12 cellular contexts compared by ENCODE assay signal in genomic region chr10:6221971-6222751, GRCh38. TPM values are rescaled to one million over a fixed set of nuclear protein-coding genes. Genes with fewer than 3 reads are reported as not detected.
A peak's percentile ranks its signal among the peaks of the same experiment; 100 is the strongest.
DNase-seq lines count a peak whose midpoint lies in the region; ATAC-seq, FAIRE-seq and TF ChIP-seq lines count a peak whose summit lies in the region.
"Had no signal": no experiment of that assay in that cellular context is flagged by ENCODE, and none has a peak within 500 bp of the region (broad histone marks: within the 10 kb centered on the region; RNA-seq: fewer than 3 reads in every experiment).

No MANE protein-coding gene starts in this region.

- 52% methylated on average over 18 of the region's 21 CpGs for WGBS in SK-N-SH (ENCODE audit: low lambda C conversion rate)

- H3K36me3 ChIP-seq in SK-N-SH (replicated peaks in 1 of 2; ENCODE audit: control insufficient read depth in 1 of 2, insufficient read depth in 2 of 2, low read length in 1 of 2) = peaks cover 66 to 76% of the 10 kb centered on the region in 2 experiments
- H3K36me3 ChIP-seq in keratinocyte (ENCODE audit: control insufficient read depth in 2 of 2, extremely low read depth in 1 of 2, insufficient read depth in 2 of 2, low read length in 2 of 2) = peaks cover 33 to 46% of the 10 kb centered on the region in 2 experiments

- dilution Hi-C loops in keratinocyte (cut with MboI; ENCODE audit: extremely low pct_ligation_motif_present, low sequenced_read_pairs) = no loop called here

- CTCF ChIA-PET in SK-N-SH (lab: Yijun Ruan, JAX) = interaction anchor here (1.0 kb wide), 1 partner anchor 20 kb away, joined by 4 read pairs; the partner anchor contains the start of gene PFKFB3

- no peaks in the 10 kb centered on the region for H3K9me1 ChIP-seq in keratinocyte (ENCODE audit: control insufficient read depth, extremely low read depth, insufficient read depth, low read length)

- peak overlapping the region; percentile 57 for H3K27ac ChIP-seq in 22Rv1
- H3K27ac ChIP-seq in SK-N-SH (ENCODE audit: low read depth in 2 of 2, low read length in 1 of 2) = peak overlapping the region; percentile 61 to 64; a peak in 3 of 4 replicates
- peak overlapping the region; percentile 26 for H3K27ac ChIP-seq in keratinocyte (ENCODE audit: control insufficient read depth, insufficient read depth, low read length)
- H3K27ac ChIP-seq: heart left ventricle, parathyroid adenoma had no signal

- peaks cover 64% of the 10 kb centered on the region for H3K79me2 ChIP-seq in SK-N-SH (ENCODE audit: insufficient read depth)
- H3K79me2 ChIP-seq in keratinocyte (ENCODE audit: control insufficient read depth, insufficient read depth, low read length) = peaks cover 2% of the 10 kb centered on the region
- H3K79me2 ChIP-seq: parathyroid adenoma had no signal

- peak overlapping the region; percentile 43; the same call in 1 of the 2 replicates for H3K9ac ChIP-seq in SK-N-SH
- H3K9ac ChIP-seq in keratinocyte (ENCODE audit: control insufficient read depth, extremely low read depth, insufficient read depth, low read length) = peak overlapping the region; percentile 18
- H3K9ac ChIP-seq: parathyroid adenoma had no signal

- H3K4me1 ChIP-seq in SK-N-SH (ENCODE audit: control insufficient read depth in 1 of 2, insufficient read depth in 2 of 2, low read depth in 1 of 2, low read length in 1 of 2) (peaks cover 0 to 31% of the 10 kb centered on the region in 2 experiments; a peak in 3 of 4 replicates), keratinocyte (ENCODE audit: control insufficient read depth, extremely low read depth, insufficient read depth, low read length) (peaks cover 34% of the 10 kb centered on the region)
- H3K4me1 ChIP-seq: heart left ventricle, parathyroid adenoma had no signal

- no peak for ATAC-seq in GM21723 (IDR thresholded peaks at IDR 0.05; ENCODE audit: unreplicated experiment)
- ATAC-seq: heart left ventricle had no signal

- peaks cover 42% of the 10 kb centered on the region for H3F3A ChIP-seq in SK-N-SH (replicated peaks; ENCODE audit: insufficient read depth)

- TF ChIP-seq CTCF in 22Rv1 (IDR thresholded peaks at IDR 0.05) = no peak
- no peak for TF ChIP-seq CTCF in SK-N-SH (IDR thresholded peaks at IDR 0.05)
- no peak for TF ChIP-seq CTCF in keratinocyte (optimal IDR thresholded peaks at IDR 0.05 in 1 of 3, IDR thresholded peaks at IDR 0.05 in 1 of 3, conservative IDR thresholded peaks at IDR 0.05 in 1 of 3; ENCODE audit: extremely low read depth in 1 of 3, insufficient read depth in 2 of 3, low read length in 3 of 3)

- H3K9me3 ChIP-seq in SK-N-SH = no peaks in the 10 kb centered on the region
- no peaks in the 10 kb centered on the region for H3K9me3 ChIP-seq in keratinocyte (ENCODE audit: control insufficient read depth, low read depth, low read length)
- H3K9me3 ChIP-seq: heart left ventricle had no signal

- no peak overlapping the region for H3K4me3 ChIP-seq in SK-N-SH (ENCODE audit: low read depth in 2 of 2, low read length in 1 of 2)
- H3K4me3 ChIP-seq in keratinocyte (ENCODE audit: control insufficient read depth in 2 of 3, extremely low read depth in 1 of 3, insufficient read depth in 2 of 3, low read depth in 1 of 3, low read length in 3 of 3) = no peak overlapping the region
- H3K4me3 ChIP-seq: heart left ventricle had no signal

- peak in 1 of 2 experiments; percentile 48; a peak in 1 of 4 replicates for TF ChIP-seq EP300 in SK-N-SH (IDR thresholded peaks at IDR 0.05; ENCODE audit: borderline replicate concordance in 1 of 2, low read depth in 1 of 2, low read length in 1 of 2)

- H4K20me1 ChIP-seq in SK-N-SH (ENCODE audit: insufficient read depth) (peaks cover 7% of the 10 kb centered on the region; the same call in 1 of the 2 replicates), keratinocyte (ENCODE audit: control insufficient read depth, extremely low read depth, insufficient read depth, low read length) (no peaks in the 10 kb centered on the region)

- H2AFZ ChIP-seq in SK-N-SH (ENCODE audit: low read depth) (no peak overlapping the region), keratinocyte (ENCODE audit: control insufficient read depth, low read length) (no peak overlapping the region)
- H2AFZ ChIP-seq: parathyroid adenoma had no signal

- no peak overlapping the region for H3K4me2 ChIP-seq in SK-N-SH
- no peak overlapping the region for H3K4me2 ChIP-seq in keratinocyte (ENCODE audit: control insufficient read depth, extremely low read depth, insufficient read depth, low read depth, low read length)

- POLR2A ChIA-PET in SK-N-SH (lab: Yijun Ruan, JAX) = no interaction called here

- no peaks in the 10 kb centered on the region for H3K9me2 ChIP-seq in SK-N-SH

- no peak for TF ChIP-seq RAD21 in SK-N-SH (IDR thresholded peaks at IDR 0.05; ENCODE audit: low read length)

- H3K27me3 ChIP-seq in SK-N-SH (ENCODE audit: insufficient read depth) = no peaks in the 10 kb centered on the region
- no peaks in the 10 kb centered on the region for H3K27me3 ChIP-seq in keratinocyte (ENCODE audit: control insufficient read depth, extremely low read depth, insufficient read depth, low read length)
- H3K27me3 ChIP-seq: heart left ventricle had no signal

- peak; percentile 81 for DNase-seq in ELR (ENCODE audit: low read depth)
- peak; percentile 67 for DNase-seq in SK-N-SH
- DNase-seq in keratinocyte (ENCODE audit: low read depth, low spot score) = peak; percentile 35
- no peak for DNase-seq in hypothalamus (lab: John Stamatoyannopoulos, UW)
- no peak for DNase-seq in NCI-H1694 treated with DMSO at 0.1 percent for 48 hours (lab: John Stamatoyannopoulos, UW)
- DNase-seq in activated CD8-positive, alpha-beta memory T cell treated with anti-CD3 and anti-CD28 coated beads, Interleukin-2, amount 50 U/mL, for 4 hours = no peak
- DNase-seq: activated CD8-positive, alpha-beta memory T cell treated with anti-CD3 and anti-CD28 coated beads, Interleukin-2, amount 50 U/mL, for 48 hours; heart left ventricle; NCI-H524 treated with DMSO at 0.1 percent for 48 hours had no signal

- peak; percentile 23 for FAIRE-seq in keratinocyte (lab: Jason Lieb, UNC)

TF ChIP-seq in SK-N-SH, 30 proteins besides CTCF, POLR2A, EP300 and RAD21 (continues in another document):
- no peak for TF ChIP-seq NRF1 (IDR thresholded peaks at IDR 0.05; ENCODE audit: low read depth, low read length)
- peak; percentile 74 for TF ChIP-seq TCF12 (IDR thresholded peaks at IDR 0.05)
- TF ChIP-seq ZBTB33 (IDR thresholded peaks at IDR 0.05; ENCODE audit: borderline replicate concordance, low read depth) = no peak
- TF ChIP-seq MAX (IDR thresholded peaks at IDR 0.05; ENCODE audit: low read depth) = peak; percentile 59
- TF ChIP-seq SIN3A (IDR thresholded peaks at IDR 0.05; ENCODE audit: borderline replicate concordance, low read depth, low read length) = 0 out of 2 replicates have a peak, but pooled peaks have one; percentile 27
- no peak for TF ChIP-seq GATA2 (CRISPR knock-in tag; IDR thresholded peaks at IDR 0.05)
- TF ChIP-seq SMC3 (IDR thresholded peaks at IDR 0.05; ENCODE audit: low read depth, low read length) = no peak
- TF ChIP-seq EZH2phosphoT487 (IDR thresholded peaks at IDR 0.05; ENCODE audit: borderline replicate concordance, low read depth) = no peak
- TF ChIP-seq TEAD4 (IDR thresholded peaks at IDR 0.05; ENCODE audit: borderline replicate concordance, insufficient read depth) = no peak
- no peak for TF ChIP-seq MXI1 (IDR thresholded peaks at IDR 0.05; ENCODE audit: low read depth, low read length)
- no peak for TF ChIP-seq MEF2A (IDR thresholded peaks at IDR 0.05; ENCODE audit: borderline replicate concordance, low read depth)
- TF ChIP-seq USF2 (IDR thresholded peaks at IDR 0.05; ENCODE audit: borderline replicate concordance, low read depth, low read length) = no peak

RNA-seq across cellular contexts. Expression of gene PFKFB3, which starts 19.4 kb away (rescaled TPM):
- polyA plus RNA-seq in SK-N-SH (2012; rRNA removed) (33.0 and 59.7 TPM in 2 replicates), keratinocyte (14.0 to 21.3 TPM (median 18.6 TPM) in 3 replicates)
- 22.0 and 28.4 TPM in 2 replicates for polyA plus RNA-seq in SK-N-SH (2012; cell fraction: cytosol; rRNA removed)
- 122 and 146 TPM in 2 replicates for polyA plus RNA-seq in SK-N-SH (2012; cell fraction: nucleus; rRNA removed)
- 9.7 TPM for polyA plus RNA-seq in keratinocyte (2011; ENCODE audit: low read depth)
- polyA plus RNA-seq in keratinocyte (2011; cell fraction: cytosol; rRNA removed) = 10.1 and 12.3 TPM in 2 replicates
- polyA plus RNA-seq in keratinocyte (2011; cell fraction: nucleus; rRNA removed) = 38.8 and 41.3 TPM in 2 replicates
- polyA plus RNA-seq in keratinocyte (2012; ENCODE audit: low replicate concordance) = 20.0 and 30.1 TPM in 2 replicates
- 14.3 to 51.9 TPM (median 22.7 TPM) in 3 replicates for polyA minus RNA-seq in keratinocyte
- polyA minus RNA-seq in keratinocyte (2011; cell fraction: cytosol; rRNA and poly(A)+ RNA removed) = 11.9 TPM
- polyA minus RNA-seq in keratinocyte (2011; cell fraction: nucleus; rRNA and poly(A)+ RNA removed) = 21.3 and 28.9 TPM in 2 replicates

Comparison
In these comparisons a context has a peak if more than half of its experiments do, and no peak if none do; other contexts are left out.
1. DNase-seq: peak in ELR (single experiment), SK-N-SH (single experiment) and keratinocyte (single experiment); none in hypothalamus (0 of 51), NCI-H1694 treated with DMSO at 0.1 percent for 48 hours (single experiment) and activated CD8-positive, alpha-beta memory T cell treated with anti-CD3 and anti-CD28 coated beads, Interleukin-2, amount 50 U/mL, for 4 hours (single experiment).
2. Peak in every context shown above with its lines, with median percentiles within 50 percentile points of each other: H3K27ac ChIP-seq.